In genomic region chr9:126377521-126377920, GRCh38 we compare ENCODE assay signal across 22 cellular contexts. TPM values are rescaled to one million over a fixed set of nuclear protein-coding genes. Genes with fewer than 3 reads are reported as not detected.
DNase-seq lines count a peak whose midpoint lies in the region; ATAC-seq and TF ChIP-seq lines count a peak whose summit lies in the region.
"Had no signal": no experiment of that assay in that cellular context is flagged by ENCODE, and none has a peak within 500 bp of the region (broad histone marks: within the 10 kb centered on the region; RNA-seq: fewer than 3 reads in every experiment).

No MANE protein-coding gene starts in this region.

- peak overlapping the region; percentile 64 for H3K27ac Mint-ChIP-seq in mesothelial cell of epicardium
- H3K27ac Mint-ChIP-seq: activated B cell treated with CpG ODN at 0.5 μM for 24 hours, IgD-negative memory B cell had no signal

- H3K36me3 ChIP-seq in rectal smooth muscle tissue (ENCODE audit: control insufficient read depth, insufficient read depth, low read length) (no peaks in the 10 kb centered on the region), BE2C (no peaks in the 10 kb centered on the region)

- H3K9me3 Mint-ChIP-seq in mesothelial cell of epicardium: no peaks in the 10 kb centered on the region
- H3K9me3 Mint-ChIP-seq: activated B cell treated with CpG ODN at 0.5 μM for 24 hours; CD4-positive, CD25-positive, alpha-beta regulatory T cell; effector memory CD8-positive, alpha-beta T cell; GM23338; IgD-negative memory B cell; naive thymus-derived CD4-positive, alpha-beta T cell had no signal

- no peaks in the 10 kb centered on the region for H3K27me3 Mint-ChIP-seq in mesothelial cell of epicardium (ENCODE audit: low read depth)
- H3K27me3 Mint-ChIP-seq: CD4-positive, CD25-positive, alpha-beta regulatory T cell; effector memory CD8-positive, alpha-beta T cell had no signal

- H3K4me3 ChIP-seq in dorsolateral prefrontal cortex (peak overlapping the region in 3 of 59 donors; percentile 18 to 45 (median 30)), rectal smooth muscle tissue (ENCODE audit: low read length) (no peak overlapping the region), BE2C (ENCODE audit: low read depth, low read length) (no peak overlapping the region)
- H3K4me3 ChIP-seq: GM23338 had no signal

- TF ChIP-seq CTCF in dorsolateral prefrontal cortex (IDR thresholded peaks at IDR 0.05 in 54 of 56, conservative IDR thresholded peaks at IDR 0.05 in 2 of 56; ENCODE audit: low read depth in 1 of 56, partially characterized antibody in 56 of 56) (peak in 2 of 56 donors; percentile 4 to 27), mesothelial cell of epicardium (IDR thresholded peaks at IDR 0.05; ENCODE audit: unreplicated experiment) (no peak), BE2C (IDR thresholded peaks at IDR 0.05; ENCODE audit: low read depth, low read length) (no peak)

- H3K4me1 ChIP-seq in rectal smooth muscle tissue (ENCODE audit: control insufficient read depth, insufficient read depth, low read length) (peaks cover 7% of the 10 kb centered on the region), BE2C (peaks cover 6% of the 10 kb centered on the region; the same call in 1 of the 2 replicates)

- H3K9ac ChIP-seq in rectal smooth muscle tissue (ENCODE audit: low read length): no peak overlapping the region

- DNase-seq in NCI-H1694 (lab: John Stamatoyannopoulos, UW): peak; percentile 19
- peak; percentile 27 to 98 (median 92) for DNase-seq in dorsolateral prefrontal cortex
- DNase-seq in mesothelial cell of epicardium (ENCODE audit: low spot score in 2 of 2, unreplicated experiment in 2 of 2): no peak
- DNase-seq in BE2C: no peak
- DNase-seq in iPS-NIHi11 (ENCODE audit: low spot score): no peak
- no peak for DNase-seq in SW 1271 (lab: John Stamatoyannopoulos, UW)
- DNase-seq: activated B cell treated with CpG ODN at 0.5 μM for 24 hours; activated naive CD4-positive, alpha-beta T cell treated with anti-CD3 and anti-CD28 coated beads, Interleukin-2, amount 50 U/mL, for 16 hours; CD4-positive, CD25-positive, alpha-beta regulatory T cell; effector memory CD8-positive, alpha-beta T cell; GF-D8; glutamatergic neuron; naive thymus-derived CD4-positive, alpha-beta T cell; NCI-H1417; NCI-H526; stimulated activated CD8-positive, alpha-beta memory T cell treated with anti-CD3 and anti-CD28 coated beads, Interleukin-4, amount 100 ng/mL, for 48 hours; T1000 had no signal

- no peak for ATAC-seq in HG02938 (IDR thresholded peaks at IDR 0.05; ENCODE audit: unreplicated experiment)
- ATAC-seq: effector memory CD8-positive, alpha-beta T cell; naive thymus-derived CD4-positive, alpha-beta T cell had no signal

- H3K36me3 Mint-ChIP-seq in mesothelial cell of epicardium: peaks cover 8% of the 10 kb centered on the region
- H3K36me3 Mint-ChIP-seq: CD4-positive, CD25-positive, alpha-beta regulatory T cell had no signal

- H3K27me3 ChIP-seq in dorsolateral prefrontal cortex: no peaks in the 10 kb centered on the region
- H3K27me3 ChIP-seq in rectal smooth muscle tissue (ENCODE audit: control insufficient read depth, insufficient read depth, low read length): no peaks in the 10 kb centered on the region
- H3K27me3 ChIP-seq in BE2C: no peaks in the 10 kb centered on the region

- peak overlapping the region; percentile 60 to 99 (median 96) for H3K27ac ChIP-seq in dorsolateral prefrontal cortex
- H3K27ac ChIP-seq in rectal smooth muscle tissue (ENCODE audit: low read depth, low read length): peak overlapping the region; percentile 3
- H3K27ac ChIP-seq: RWPE1 had no signal

- H3K4me3 Mint-ChIP-seq in mesothelial cell of epicardium: no peak overlapping the region
- H3K4me3 Mint-ChIP-seq: activated B cell treated with CpG ODN at 0.5 μM for 24 hours; CD4-positive, CD25-positive, alpha-beta regulatory T cell; effector memory CD8-positive, alpha-beta T cell; GM23338; IgD-negative memory B cell; naive thymus-derived CD4-positive, alpha-beta T cell had no signal

- H3K9me3 ChIP-seq in BE2C: no peaks in the 10 kb centered on the region

- intact Hi-C loops in dorsolateral prefrontal cortex (cut with DNase I): loop anchor here (2.0 to 5.0 kb wide), 4 partner anchors 39 to 75 kb away; no protein-coding TSS in a partner anchor

- H3K4me1 Mint-ChIP-seq in mesothelial cell of epicardium: peaks cover 48% of the 10 kb centered on the region

RNA-seq across cellular contexts. Expression of gene MVB12B, which starts 50.9 kb away (rescaled TPM):
- total RNA-seq in dorsolateral prefrontal cortex: 100 to 1,000 TPM in 23 of 120 experiments, 10 to 100 TPM in 97; 43.4 to 233 (median 75.7) TPM
- total RNA-seq in mesothelial cell of epicardium: 38.0 to 43.7 TPM (median 42.0 TPM) in 3 replicates
- 12.3 TPM for polyA plus RNA-seq in BE2C (2012; ENCODE audit: insufficient read depth, insufficient read length, low read depth)

Comparison
In these comparisons a context has a peak if more than half of its experiments do, and no peak if none do; other contexts are left out.
1. DNase-seq: peak in NCI-H1694 (single experiment) and dorsolateral prefrontal cortex (10 of 10); none in mesothelial cell of epicardium (0 of 2), BE2C (single experiment), iPS-NIHi11 (single experiment) and SW 1271 (0 of 2).